In the genomic region with DNA sequence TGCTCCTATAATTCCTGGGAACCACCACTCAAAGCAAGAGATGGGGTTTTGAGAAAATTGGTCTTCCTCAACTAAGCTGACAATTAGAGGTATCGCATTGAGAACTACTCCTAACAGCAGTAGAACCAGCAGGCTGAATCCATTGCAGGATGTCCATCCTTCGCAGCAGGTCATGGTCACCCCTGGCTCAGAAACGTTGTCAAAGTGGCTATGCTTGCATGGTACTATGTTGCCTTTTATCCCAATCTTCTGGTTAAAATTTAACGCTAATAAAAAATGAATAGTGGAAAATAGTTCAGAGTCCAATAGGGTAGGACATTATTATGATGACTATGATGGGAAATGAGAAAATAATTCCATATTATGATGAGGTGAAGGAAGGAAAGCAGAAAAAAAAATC, we compare ENCODE assay signal across 23 cellular contexts. TPM values are rescaled to one million over a fixed set of nuclear protein-coding genes. Genes with fewer than 3 reads are reported as not detected.
"Had no signal": no experiment of that assay in that cellular context is flagged by ENCODE, and none has a peak within 500 bp of the region (broad histone marks: within the 10 kb centered on the region; RNA-seq: fewer than 3 reads in every experiment).

A gene with protein sequence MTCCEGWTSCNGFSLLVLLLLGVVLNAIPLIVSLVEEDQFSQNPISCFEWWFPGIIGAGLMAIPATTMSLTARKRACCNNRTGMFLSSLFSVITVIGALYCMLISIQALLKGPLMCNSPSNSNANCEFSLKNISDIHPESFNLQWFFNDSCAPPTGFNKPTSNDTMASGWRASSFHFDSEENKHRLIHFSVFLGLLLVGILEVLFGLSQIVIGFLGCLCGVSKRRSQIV (minus strand): TSS at position 212 of the 400 bp plus-strand sequence. CDS start 38 bp downstream, at position 174.

- H3K27me3 ChIP-seq: body of pancreas, right atrium auricular region had no signal

- H3K4me3 ChIP-seq: body of pancreas, esophagus squamous epithelium, heart right ventricle, right atrium auricular region had no signal

- H3K27ac ChIP-seq: body of pancreas, esophagus squamous epithelium, heart right ventricle, right atrium auricular region had no signal

- H3K36me3 Mint-ChIP-seq: type B pancreatic cell, WTC11 had no signal

- H3K27me3 Mint-ChIP-seq: activated CD4-positive, alpha-beta T cell treated with anti-CD3 and anti-CD28 coated beads for 36 hours had no signal

- H3K9me3 ChIP-seq: body of pancreas, esophagus squamous epithelium, heart right ventricle, right atrium auricular region had no signal

- H3K4me1 Mint-ChIP-seq: nephron had no signal

- H3K4me3 Mint-ChIP-seq: activated CD4-positive, alpha-beta T cell treated with anti-CD3 and anti-CD28 coated beads for 36 hours; nephron; stimulated activated naive CD8-positive, alpha-beta T cell treated with anti-CD3 and anti-CD28 coated beads, Interleukin-15, Interleukin-2, amounts not matched to agents 100 ng/mL and 50 ng/mL, for 24 hours; T-helper 2 cell treated with Interferon-gamma antibody and Interleukin-4, amounts not matched to agents 5 μg/mL and 100 μg/mL, for 36 hours; type B pancreatic cell; WTC11 had no signal

- H3K9me3 Mint-ChIP-seq: nephron; T-helper 2 cell treated with Interferon-gamma antibody and Interleukin-4, amounts not matched to agents 5 μg/mL and 100 μg/mL, for 36 hours; type B pancreatic cell; WTC11 had no signal

- DNase-seq: activated CD4-positive, alpha-beta T cell treated with anti-CD3 and anti-CD28 coated beads for 36 hours; activated CD4-positive, alpha-beta T cell treated with anti-CD3 and anti-CD28 coated beads, Interleukin-2, amount 50 U/mL, for 48 hours; activated gamma-delta T cell treated with Interleukin-2 at 50 U/mL for 16 hours; amygdala; body of pancreas; cortex of kidney; effector memory CD4-positive, alpha-beta T cell; esophagus squamous epithelium; heart right ventricle; mesendoderm; nucleus accumbens had no signal

- ATAC-seq: activated CD4-positive, alpha-beta T cell treated with anti-CD3 and anti-CD28 coated beads for 36 hours; activated naive CD4-positive, alpha-beta T cell treated with anti-CD3 and anti-CD28 coated beads, Interleukin-2, amount 50 U/mL, for 72 hours; body of pancreas; heart right ventricle; WTC11 had no signal

- H3K4me1 ChIP-seq: body of pancreas, esophagus squamous epithelium, right atrium auricular region had no signal

- H3K27ac Mint-ChIP-seq: activated CD4-positive, alpha-beta T cell treated with anti-CD3 and anti-CD28 coated beads for 36 hours; activated naive CD4-positive, alpha-beta T cell treated with anti-CD3 and anti-CD28 coated beads, Interleukin-2, amount 50 U/mL, for 72 hours; nephron; stimulated activated naive CD8-positive, alpha-beta T cell treated with anti-CD3 and anti-CD28 coated beads, Interleukin-15, Interleukin-2, amounts not matched to agents 100 ng/mL and 50 ng/mL, for 24 hours; T-helper 2 cell treated with Interferon-gamma antibody and Interleukin-4, amounts not matched to agents 5 μg/mL and 100 μg/mL, for 36 hours; type B pancreatic cell; WTC11 had no signal

- H3K36me3 ChIP-seq: esophagus squamous epithelium, heart right ventricle, right atrium auricular region had no signal

RNA-seq across cellular contexts. Expression of the gene that starts here (rescaled TPM):
- total RNA-seq: activated CD4-positive, alpha-beta T cell treated with anti-CD3 and anti-CD28 coated beads for 36 hours; activated naive CD4-positive, alpha-beta T cell treated with anti-CD3 and anti-CD28 coated beads, Interleukin-2, amount 50 U/mL, for 72 hours; body of pancreas; endothelial cell of umbilical vein; esophagus squamous epithelium; heart right ventricle; liver; progenitor cell of endocrine pancreas; right atrium auricular region; skeletal muscle tissue; temporal lobe; WTC11 had no signal
- polyA plus RNA-seq: endothelial cell of umbilical vein, heart right ventricle, liver had no signal
